Comparison of ENCODE assay signal across 8 cellular contexts in genomic region chr4:145098675-145099037, GRCh38. TPM values are rescaled to one million over a fixed set of nuclear protein-coding genes. Genes with fewer than 3 reads are reported as not detected.
A peak's percentile ranks its signal among the peaks of the same experiment; 100 is the strongest.
DNase-seq lines count a peak whose midpoint lies in the region; ATAC-seq and TF ChIP-seq lines count a peak whose summit lies in the region.

No MANE protein-coding gene starts in this region.

- CTCF ChIA-PET in activated B cell treated with CpG ODN at 0.5 μM for 24 hours (lab: Charles Lee): no interaction called here

- peaks cover 51% of the 10 kb centered on the region for H3K36me3 ChIP-seq in KOPT-K1 (ENCODE audit: insufficient read depth, low read length)

- H3K9me3 ChIP-seq in KOPT-K1 (ENCODE audit: insufficient read depth, low read length, poor library complexity, severe bottlenecking): peaks cover 8% of the 10 kb centered on the region

- peak overlapping the region; percentile 94 for H3K4me3 Mint-ChIP-seq in activated B cell treated with CpG ODN at 0.5 μM for 24 hours
- H3K4me3 Mint-ChIP-seq in effector memory CD8-positive, alpha-beta T cell: peak overlapping the region; percentile 88 to 91
- H3K4me3 Mint-ChIP-seq in stimulated activated memory B cell treated with anti-CD40 and anti-IgM and Interleukin-4, amounts not matched to agents 10 μg/mL and 1 μg/mL and 100 μg/mL, for 72 hours: peak overlapping the region; percentile 96

- peak overlapping the region; percentile 96 for H3K27ac Mint-ChIP-seq in activated B cell treated with CpG ODN at 0.5 μM for 24 hours
- H3K27ac Mint-ChIP-seq in effector memory CD8-positive, alpha-beta T cell: peak overlapping the region; percentile 93 to 96
- peak overlapping the region; percentile 98 for H3K27ac Mint-ChIP-seq in stimulated activated memory B cell treated with anti-CD40 and anti-IgM and Interleukin-4, amounts not matched to agents 10 μg/mL and 1 μg/mL and 100 μg/mL, for 72 hours

- ATAC-seq in GM21786 (IDR thresholded peaks at IDR 0.05; ENCODE audit: unreplicated experiment): peak; percentile 22
- peak; percentile 25 for ATAC-seq in activated B cell treated with CpG ODN at 0.5 μM for 24 hours (ENCODE audit: low read depth)
- peak; percentile 39 for ATAC-seq in effector memory CD8-positive, alpha-beta T cell (replicated peaks)
- ATAC-seq in stimulated activated memory B cell treated with anti-CD40 and anti-IgM and Interleukin-4, amounts not matched to agents 10 μg/mL and 1 μg/mL and 100 μg/mL, for 72 hours: peak; percentile 65
- ATAC-seq in HG03571 (IDR thresholded peaks at IDR 0.05; ENCODE audit: unreplicated experiment): no peak

- intact Hi-C loops in activated B cell treated with CpG ODN at 0.5 μM for 24 hours (cut with micrococcal nuclease): loop anchor here (1.0 to 5.0 kb wide), 6 partner anchors 34 to 1913 kb away; partner anchors contain the start of genes MMAA, OTUD4 and SMARCA5

- H3K4me1 Mint-ChIP-seq in activated B cell treated with CpG ODN at 0.5 μM for 24 hours: peaks cover 49% of the 10 kb centered on the region
- H3K4me1 Mint-ChIP-seq in effector memory CD8-positive, alpha-beta T cell (ENCODE audit: low read depth in 2 of 2): peaks cover 15 to 35% of the 10 kb centered on the region in 2 donors
- H3K4me1 Mint-ChIP-seq in stimulated activated memory B cell treated with anti-CD40 and anti-IgM and Interleukin-4, amounts not matched to agents 10 μg/mL and 1 μg/mL and 100 μg/mL, for 72 hours: peaks cover 34% of the 10 kb centered on the region

- H3K27me3 Mint-ChIP-seq in activated B cell treated with CpG ODN at 0.5 μM for 24 hours: no peaks in the 10 kb centered on the region
- H3K27me3 Mint-ChIP-seq in effector memory CD8-positive, alpha-beta T cell: no peaks in the 10 kb centered on the region
- no peaks in the 10 kb centered on the region for H3K27me3 Mint-ChIP-seq in stimulated activated memory B cell treated with anti-CD40 and anti-IgM and Interleukin-4, amounts not matched to agents 10 μg/mL and 1 μg/mL and 100 μg/mL, for 72 hours

- peak overlapping the region; percentile 85 for H3K27ac ChIP-seq in KOPT-K1 (ENCODE audit: low read depth, low read length, poor library complexity, severe bottlenecking)

- TF ChIP-seq CTCF in activated B cell treated with CpG ODN at 0.5 μM for 24 hours (IDR thresholded peaks at IDR 0.05): no peak

- peaks cover 41% of the 10 kb centered on the region for H3K36me3 Mint-ChIP-seq in activated B cell treated with CpG ODN at 0.5 μM for 24 hours (ENCODE audit: low read depth)
- H3K36me3 Mint-ChIP-seq in effector memory CD8-positive, alpha-beta T cell (ENCODE audit: insufficient read depth): peaks cover 22% of the 10 kb centered on the region
- peaks cover 20% of the 10 kb centered on the region for H3K36me3 Mint-ChIP-seq in stimulated activated memory B cell treated with anti-CD40 and anti-IgM and Interleukin-4, amounts not matched to agents 10 μg/mL and 1 μg/mL and 100 μg/mL, for 72 hours

- no peaks in the 10 kb centered on the region for H3K9me3 Mint-ChIP-seq in activated B cell treated with CpG ODN at 0.5 μM for 24 hours
- H3K9me3 Mint-ChIP-seq in effector memory CD8-positive, alpha-beta T cell: no peaks in the 10 kb centered on the region
- no peaks in the 10 kb centered on the region for H3K9me3 Mint-ChIP-seq in stimulated activated memory B cell treated with anti-CD40 and anti-IgM and Interleukin-4, amounts not matched to agents 10 μg/mL and 1 μg/mL and 100 μg/mL, for 72 hours

- DNase-seq in GM04504 (ENCODE audit: low read depth): peak; percentile 17
- no peak for DNase-seq in activated B cell treated with CpG ODN at 0.5 μM for 24 hours
- peak in 2 of 3 experiments; percentile 19 to 28 for DNase-seq in effector memory CD8-positive, alpha-beta T cell
- peak; percentile 44 for DNase-seq in midbrain (lab: John Stamatoyannopoulos, UW)

- POLR2A ChIA-PET in activated B cell treated with CpG ODN at 0.5 μM for 24 hours (lab: Charles Lee): interaction anchor here (0.6 to 2.1 kb wide), 13 partner anchors 9 to 524 kb away, joined by 3 to 37 read pairs (median 5); partner anchors contain the start of genes MMAA and OTUD4

RNA-seq across cellular contexts. Expression of gene ABCE1, which starts 0.5 kb away (rescaled TPM):
- 75.5 and 81.6 TPM in 2 replicates for total RNA-seq in activated B cell treated with CpG ODN at 0.5 μM for 24 hours

RNA-seq across cellular contexts. Expression of gene ANAPC10, which starts 0.7 kb away (rescaled TPM):
- 18.2 and 21.8 TPM in 2 replicates for total RNA-seq in activated B cell treated with CpG ODN at 0.5 μM for 24 hours
